ENCODE assay signal across 8 cellular contexts in the genomic region with DNA sequence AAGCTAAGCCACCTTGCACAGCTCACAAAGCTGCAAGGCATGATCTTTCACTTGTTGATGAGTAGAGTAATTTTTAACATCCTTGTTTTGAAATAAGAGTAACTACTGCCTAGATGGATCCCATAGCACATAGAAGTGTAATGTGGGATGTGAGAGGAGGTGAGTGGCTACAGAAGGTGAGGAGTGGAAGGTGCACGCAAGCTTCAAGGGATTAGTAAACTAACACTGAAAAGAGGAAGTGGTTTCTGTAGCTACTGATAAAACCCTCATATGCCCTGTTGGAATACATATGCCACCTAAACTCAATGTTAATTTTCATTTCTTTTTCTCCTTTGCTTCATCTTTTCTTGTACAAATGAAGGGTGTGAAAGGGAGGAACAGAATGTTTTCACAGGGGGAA. TPM values are rescaled to one million over a fixed set of nuclear protein-coding genes. Genes with fewer than 3 reads are reported as not detected.
DNase-seq lines count a peak whose midpoint lies in the region; ATAC-seq and TF ChIP-seq lines count a peak whose summit lies in the region.
"Had no signal": no experiment of that assay in that cellular context is flagged by ENCODE, and none has a peak within 500 bp of the region (broad histone marks: within the 10 kb centered on the region; RNA-seq: fewer than 3 reads in every experiment).

No MANE protein-coding gene starts in this region.

- no peaks in the 10 kb centered on the region for H3K27me3 ChIP-seq in lower lobe of right lung (ENCODE audit: low read depth)
- no peaks in the 10 kb centered on the region for H3K27me3 ChIP-seq in adrenal gland
- no peaks in the 10 kb centered on the region for H3K27me3 ChIP-seq in A673 (replicated peaks; ENCODE audit: insufficient read depth, low read depth, low read length, poor library complexity)

- BruUV-seq in A673 (replicated peaks; lab: Mats Ljungman, UMichigan): no TSS peak

- WGBS in adrenal gland, 4 donors: 70 to 87% (median 80%) methylated on average over 1 of the region's 1 CpG

- CTCF ChIA-PET in A673 (lab: Charles Lee): no interaction called here

- H3K9me3 ChIP-seq in KOPT-K1 (ENCODE audit: insufficient read depth, low read length, poor library complexity, severe bottlenecking): no peaks in the 10 kb centered on the region
- H3K9me3 ChIP-seq in lower lobe of right lung: no peaks in the 10 kb centered on the region
- no peaks in the 10 kb centered on the region for H3K9me3 ChIP-seq in adrenal gland (replicated peaks in 1 of 3)
- no peaks in the 10 kb centered on the region for H3K9me3 ChIP-seq in A673 (ENCODE audit: low read depth, low read length, poor library complexity, severe bottlenecking)

- H3K27ac ChIP-seq in KOPT-K1 (ENCODE audit: low read depth, low read length, poor library complexity, severe bottlenecking) (peak overlapping the region; percentile 38), lower lobe of right lung (peak overlapping the region; percentile 7), adrenal gland (no peak overlapping the region), A673 (ENCODE audit: low read depth, low read length, poor library complexity, severe bottlenecking) (no peak overlapping the region)

- intact Hi-C loops in lower lobe of right lung (cut with DNase I) (no loop called here), adrenal gland (cut with DNase I) (no loop called here), A673 (cut with micrococcal nuclease; ENCODE audit: unreplicated experiment) (no loop called here)

- H3K4me1 ChIP-seq in lower lobe of right lung (peaks cover 44% of the 10 kb centered on the region), adrenal gland (replicated peaks in 1 of 2) (peaks cover 3 to 12% of the 10 kb centered on the region in 2 donors), A673 (ENCODE audit: insufficient read depth, low read length, poor library complexity, severe bottlenecking) (peaks cover 15% of the 10 kb centered on the region)

- H3K36me3 ChIP-seq in KOPT-K1 (ENCODE audit: insufficient read depth, low read length) (no peaks in the 10 kb centered on the region), lower lobe of right lung (no peaks in the 10 kb centered on the region), adrenal gland (replicated peaks in 1 of 2) (no peaks in the 10 kb centered on the region), A673 (ENCODE audit: insufficient read depth, low read length, poor library complexity, severe bottlenecking) (no peaks in the 10 kb centered on the region)

- TF ChIP-seq CTCF in lower lobe of right lung (IDR thresholded peaks at IDR 0.05): no peak
- no peak for TF ChIP-seq CTCF in adrenal gland (IDR thresholded peaks at IDR 0.05)
- TF ChIP-seq CTCF in A673 (conservative IDR thresholded peaks at IDR 0.05; ENCODE audit: low read depth, low read length): no peak

- DNase-seq in lower lobe of right lung (no peak), adrenal gland (no peak), 8988T (no peak), A673 (ENCODE audit: low spot score) (no peak)
- DNase-seq: activated CD4-positive, alpha-beta T cell treated with anti-CD3 and anti-CD28 coated beads, Interleukin-2, amount 50 U/mL, for 48 hours had no signal

- POLR2A ChIA-PET in A673 (lab: Charles Lee; ENCODE audit: low non-redundant PET): no interaction called here

- no peak for TF ChIP-seq POLR2A in adrenal gland (IDR thresholded peaks at IDR 0.05)

- peak; percentile 61 for ATAC-seq in GM19023 (IDR thresholded peaks at IDR 0.05; ENCODE audit: unreplicated experiment)
- ATAC-seq in HG02571 (IDR thresholded peaks at IDR 0.05; ENCODE audit: unreplicated experiment): peak; percentile 52
- ATAC-seq in lower lobe of right lung: peak in 1 of 2 donors; percentile 40

- peak overlapping the region; percentile 0 for H3K4me3 ChIP-seq in lower lobe of right lung
- H3K4me3 ChIP-seq in adrenal gland: no peak overlapping the region
- no peak overlapping the region for H3K4me3 ChIP-seq in A673 (ENCODE audit: low read depth, low read length, poor library complexity, severe bottlenecking)

RNA-seq across cellular contexts. Expression of gene CTSC, which starts 22.0 kb away (rescaled TPM):
- total RNA-seq in lower lobe of right lung (445 TPM), adrenal gland (100 to 1,000 TPM in 6 of 8 donors, 10 to 100 TPM in 2; 73.6 to 230 (median 147) TPM), A673 (2021) (86.4 and 116 TPM in 2 replicates)
- polyA plus RNA-seq in adrenal gland: 100 to 1,000 TPM in 1 of 3 donors, 10 to 100 TPM in 2; 44.6 to 102 (median 83.1) TPM

Comparison
In these comparisons a context has a peak if more than half of its experiments do, and no peak if none do; other contexts are left out.
1. H3K27ac ChIP-seq: peak in KOPT-K1 (single experiment) and lower lobe of right lung (single experiment); none in adrenal gland (0 of 5) and A673 (single experiment).